ENCODE assay signal across 8 cellular contexts in the genomic region with DNA sequence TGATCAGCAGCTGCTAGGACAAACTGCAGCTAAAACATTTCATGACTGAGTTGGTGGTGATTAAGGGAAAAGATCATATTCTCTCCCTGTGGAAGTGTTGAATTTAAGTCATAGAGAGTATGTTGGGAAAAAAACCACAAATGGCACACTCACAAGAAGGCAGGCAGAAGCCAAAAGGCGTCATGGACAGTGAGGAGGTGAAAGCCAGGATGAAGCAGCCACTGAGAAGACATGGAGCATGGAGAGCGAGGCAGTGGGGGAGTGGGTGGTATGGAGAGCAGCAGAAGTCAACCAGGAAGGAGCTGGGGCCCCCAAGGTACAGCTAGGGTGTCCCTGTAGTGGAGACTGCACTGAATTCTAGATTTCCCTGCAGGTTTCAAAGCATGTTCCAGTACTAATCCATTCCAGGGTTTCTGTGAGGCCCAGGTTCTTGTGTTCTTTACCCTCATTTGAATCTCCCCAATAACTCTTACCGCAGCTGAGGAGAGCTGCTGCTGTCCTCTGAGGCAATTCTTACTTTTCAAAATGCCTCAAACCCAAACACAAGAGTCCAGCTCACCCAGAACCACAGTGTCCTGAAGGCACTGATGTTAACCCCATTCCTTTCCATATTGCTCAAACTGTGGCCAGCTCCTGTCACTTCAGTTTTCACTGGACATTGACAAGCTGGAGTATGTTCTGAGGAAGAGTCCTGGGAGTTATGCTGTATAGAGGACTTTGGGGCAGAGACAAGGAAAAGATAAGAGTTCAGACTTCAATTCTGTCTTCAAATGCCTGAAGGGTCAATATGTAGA.
DNase-seq lines count a peak whose midpoint lies in the region; ATAC-seq, FAIRE-seq and TF ChIP-seq lines count a peak whose summit lies in the region.

No MANE protein-coding gene starts in this region.

- ATAC-seq in GM18502 (IDR thresholded peaks at IDR 0.05; ENCODE audit: poor library complexity, unreplicated experiment), result peak; percentile 67

- TF ChIP-seq POLR2A in H54 (IDR thresholded peaks at IDR 0.05; ENCODE audit: low read depth, low read length), result no peak

- DNase-seq in H54 (ENCODE audit: insufficient read length, low spot score) (peak; percentile 30), NAMALWA (ENCODE audit: low spot score) (peak; percentile 86), iris pigment epithelial cell (ENCODE audit: low read depth) (peak; percentile 90), SK-N-DZ (ENCODE audit: low spot score) (no peak), NCI-H1436 treated with DMSO at 0.1 percent for 48 hours (lab: John Stamatoyannopoulos, UW) (no peak)
- DNase-seq in activated CD4-positive, alpha-beta T cell treated with anti-CD3 and anti-CD28 coated beads for 1 hour, result no peak
- no peak for DNase-seq in activated CD4-positive, CD25-positive, alpha-beta regulatory T cell treated with anti-CD3 and anti-CD28 coated beads, Interleukin-2, amount 50 U/mL, for 72 hours

- peak; percentile 41 for FAIRE-seq in H54 (lab: Jason Lieb, UNC)

Comparison
In these comparisons a context has a peak if more than half of its experiments do, and no peak if none do; other contexts are left out.
1. DNase-seq: peak in H54 (single experiment), NAMALWA (single experiment) and iris pigment epithelial cell (single experiment); none in activated CD4-positive, alpha-beta T cell treated with anti-CD3 and anti-CD28 coated beads for 1 hour (single experiment), SK-N-DZ (single experiment), activated CD4-positive, CD25-positive, alpha-beta regulatory T cell treated with anti-CD3 and anti-CD28 coated beads, Interleukin-2, amount 50 U/mL, for 72 hours (single experiment) and NCI-H1436 treated with DMSO at 0.1 percent for 48 hours (single experiment).